In genomic region chr5:134904621-134905245, GRCh38 we compare ENCODE assay signal across 8 cellular contexts. TPM values are rescaled to one million over a fixed set of nuclear protein-coding genes. Genes with fewer than 3 reads are reported as not detected.
A peak's percentile ranks its signal among the peaks of the same experiment; 100 is the strongest.
DNase-seq lines count a peak whose midpoint lies in the region; ATAC-seq, FAIRE-seq and TF ChIP-seq lines count a peak whose summit lies in the region.

Gene PCBD2, plus strand, starts transcription at chr5:134905131. Its CDS starts 9 bp downstream, at chr5:134905140.

- peak; percentile 90 for TF ChIP-seq CTCF in hepatocyte (IDR thresholded peaks at IDR 0.05; ENCODE audit: poor library complexity)

- H3K4me1 ChIP-seq in hepatocyte (ENCODE audit: insufficient read depth): no peaks in the 10 kb centered on the region

- H4K20me1 ChIP-seq in hepatocyte (ENCODE audit: insufficient read depth, poor library complexity, severe bottlenecking): no peaks in the 10 kb centered on the region

- H3K9me2 ChIP-seq in hepatocyte (replicated peaks; ENCODE audit: insufficient read depth): no peaks in the 10 kb centered on the region

- peak within 1 kb of the TSS; percentile 99 for H3K27ac ChIP-seq in hepatocyte

- peak; percentile 83 for FAIRE-seq in GM18507 (lab: Jason Lieb, UNC)

- intact Hi-C loops in T-helper 2 cell treated with Interferon-gamma antibody and Interleukin-4, amounts not matched to agents 100 ng/mL and 5 ng/mL, for 36 hours (cut with micrococcal nuclease): loop anchor here (1.0 to 10.0 kb wide), 11 partner anchors 16 to 678 kb away; partner anchors contain the start of genes C5orf24, CAMLG, DDX46 and JADE2

- peaks cover 18% of the 10 kb centered on the region for H3K79me2 ChIP-seq in hepatocyte

- no peaks in the 10 kb centered on the region for H3K9me3 ChIP-seq in hepatocyte (ENCODE audit: low read depth)

- peak within 1 kb of the TSS; percentile 87 for H3K4me2 ChIP-seq in hepatocyte

- peak within 1 kb of the TSS; percentile 99 for H2AFZ ChIP-seq in hepatocyte

- ATAC-seq in HG02973 (IDR thresholded peaks at IDR 0.05; ENCODE audit: unreplicated experiment): peak; percentile 71

- no peaks in the 10 kb centered on the region for H3K27me3 ChIP-seq in hepatocyte

- WGBS in hepatocyte (ENCODE audit: low lambda C conversion rate, missing lambda C conversion rate): 2% methylated on average over 39 of the region's 83 CpGs

- H3K4me3 ChIP-seq in hepatocyte: peak within 1 kb of the TSS; percentile 85

- DNase-seq in GM18507 (ENCODE audit: extremely low spot score, insufficient read length, low read depth) (peak; percentile 73), NCI-H1930 (lab: John Stamatoyannopoulos, UW) (peak; percentile 58 to 78), anterior cingulate cortex (lab: John Stamatoyannopoulos, UW) (peak in 55 of 58 donors; percentile 40 to 88 (median 79)), hepatocyte (ENCODE audit: low spot score) (peak; percentile 97), renal cortical epithelial cell (ENCODE audit: low read depth) (peak; percentile 62), cortex of kidney (lab: John Stamatoyannopoulos, UW) (no peak)

- no peaks in the 10 kb centered on the region for H3K36me3 ChIP-seq in hepatocyte (replicated peaks; ENCODE audit: insufficient read depth, low read depth)

RNA-seq across cellular contexts. Expression of gene PCBD2, which starts in this region (rescaled TPM):
- total RNA-seq in T-helper 2 cell treated with Interferon-gamma antibody and Interleukin-4, amounts not matched to agents 100 ng/mL and 5 ng/mL, for 36 hours: 16.1 and 16.8 TPM in 2 replicates
- total RNA-seq in hepatocyte: 5.2 and 7.6 TPM in 2 replicates
- polyA plus RNA-seq in hepatocyte: 14.0 and 15.3 TPM in 2 replicates
- 8.2 and 9.0 TPM in 2 replicates for total RNA-seq in renal cortical epithelial cell
